Comparison of ENCODE assay signal across 8 cellular contexts in genomic region chr1:16351994-16352841, GRCh38. TPM values are rescaled to one million over a fixed set of nuclear protein-coding genes. Genes with fewer than 3 reads are reported as not detected.
DNase-seq lines count a peak whose midpoint lies in the region; ATAC-seq and TF ChIP-seq lines count a peak whose summit lies in the region.

Gene FBXO42, minus strand, starts transcription at chr1:16352480. Its CDS starts 37,062 bp downstream, at chr1:16315418.

- no peak within 1 kb of the TSS for H3K27ac ChIP-seq in H9 (ENCODE audit: insufficient read length, low read depth, low read length)

- H3K79me2 ChIP-seq in H9 (ENCODE audit: insufficient read depth, low read length), result peaks cover 9% of the 10 kb centered on the region; the same call in 1 of the 2 replicates

- peak; percentile 56; the same call in 2 of the 3 replicates for TF ChIP-seq CTCF in H9 (conservative IDR thresholded peaks at IDR 0.05)
- TF ChIP-seq CTCF in fibroblast of the aortic adventitia (IDR thresholded peaks at IDR 0.05; ENCODE audit: insufficient read depth, low read length), result peak; percentile 34
- no peak for TF ChIP-seq CTCF in nephron progenitor cell (IDR thresholded peaks at IDR 0.05)

- no peak within 1 kb of the TSS for H3T11ph ChIP-seq in H9 (ENCODE audit: low read length)

- no peaks in the 10 kb centered on the region for H3K27me3 ChIP-seq in H9 (ENCODE audit: insufficient read depth, low read length)

- no peaks in the 10 kb centered on the region for H3K36me3 Mint-ChIP-seq in H9 (ENCODE audit: insufficient read depth in 1 of 3, low read depth in 3 of 3)
- peaks cover 7% of the 10 kb centered on the region for H3K36me3 Mint-ChIP-seq in nephron progenitor cell (ENCODE audit: low read depth)

- H3K9me3 Mint-ChIP-seq in H9 (no peaks in the 10 kb centered on the region), nephron progenitor cell (no peaks in the 10 kb centered on the region)
- H3K9me3 Mint-ChIP-seq in stimulated activated naive CD8-positive, alpha-beta T cell treated with anti-CD3 and anti-CD28 coated beads, Interleukin-15, amount 100 ng/mL, for 72 hours, result no peaks in the 10 kb centered on the region

- no peak within 1 kb of the TSS for H3K4ac ChIP-seq in H9 (ENCODE audit: low read depth, low read length)

- TF ChIP-seq POLR2A in Raji (IDR thresholded peaks at IDR 0.05; ENCODE audit: insufficient read depth, low read depth, low read length), result peak; percentile 98

- peaks cover 11% of the 10 kb centered on the region for H3K23me2 ChIP-seq in H9 (ENCODE audit: insufficient read length, low read depth, low read length, poor library complexity, severe bottlenecking)

- H3K4me1 Mint-ChIP-seq in H9, result peaks cover 17 to 19% of the 10 kb centered on the region in 2 experiments
- H3K4me1 Mint-ChIP-seq in nephron progenitor cell, result peaks cover 30% of the 10 kb centered on the region
- peaks cover 27% of the 10 kb centered on the region for H3K4me1 Mint-ChIP-seq in stimulated activated naive CD8-positive, alpha-beta T cell treated with anti-CD3 and anti-CD28 coated beads, Interleukin-15, amount 100 ng/mL, for 72 hours

- peak within 1 kb of the TSS; percentile 2; the same call in 1 of the 2 replicates for H3K14ac ChIP-seq in H9 (ENCODE audit: insufficient read depth, low read length)

- H2BK15ac ChIP-seq in H9 (ENCODE audit: low read depth, low read length), result no peak within 1 kb of the TSS

- no peak within 1 kb of the TSS for H2AFZ ChIP-seq in H9 (ENCODE audit: low read length)

- peaks cover 4% of the 10 kb centered on the region for H3K79me1 ChIP-seq in H9 (ENCODE audit: insufficient read depth, low read depth, low read length, poor library complexity, severe bottlenecking)

- ATAC-seq in stimulated activated naive CD8-positive, alpha-beta T cell treated with anti-CD3 and anti-CD28 coated beads, Interleukin-15, amount 100 ng/mL, for 72 hours, result peak; percentile 96

- H3K4me3 Mint-ChIP-seq in H9, result peak within 1 kb of the TSS; percentile 92 to 94
- H3K4me3 Mint-ChIP-seq in nephron progenitor cell, result peak within 1 kb of the TSS; percentile 90
- peak within 1 kb of the TSS; percentile 93 to 97 for H3K4me3 Mint-ChIP-seq in stimulated activated naive CD8-positive, alpha-beta T cell treated with anti-CD3 and anti-CD28 coated beads, Interleukin-15, amount 100 ng/mL, for 72 hours

- no peak within 1 kb of the TSS for H2BK20ac ChIP-seq in H9 (ENCODE audit: low read depth, low read length, poor library complexity, severe bottlenecking)

- peak within 1 kb of the TSS; percentile 70 to 94 (median 82) for H3K27ac Mint-ChIP-seq in H9
- H3K27ac Mint-ChIP-seq in nephron progenitor cell, result peak within 1 kb of the TSS; percentile 75
- H3K27ac Mint-ChIP-seq in stimulated activated naive CD8-positive, alpha-beta T cell treated with anti-CD3 and anti-CD28 coated beads, Interleukin-15, amount 100 ng/mL, for 72 hours, result peak within 1 kb of the TSS; percentile 96 to 97

- H3K27me3 Mint-ChIP-seq in H9 (ENCODE audit: low read depth) (no peaks in the 10 kb centered on the region), nephron progenitor cell (ENCODE audit: low read depth, poor library complexity) (peaks cover 3% of the 10 kb centered on the region)
- H3K27me3 Mint-ChIP-seq in stimulated activated naive CD8-positive, alpha-beta T cell treated with anti-CD3 and anti-CD28 coated beads, Interleukin-15, amount 100 ng/mL, for 72 hours, result no peaks in the 10 kb centered on the region

- no peak within 1 kb of the TSS for H4K5ac ChIP-seq in H9 (ENCODE audit: insufficient read length, low read depth, low read length)

- no CpG with 5 or more reads among the region's 81 CpGs for WGBS in H9 (ENCODE audit: extremely low coverage, insufficient read length, low lambda C conversion rate)

- H2BK12ac ChIP-seq in H9 (ENCODE audit: insufficient read length, low read depth, low read length), result no peak within 1 kb of the TSS

- no peaks in the 10 kb centered on the region for H3K9me3 ChIP-seq in ES-I3 (ENCODE audit: control insufficient read depth, insufficient read depth, low read length)
- no peaks in the 10 kb centered on the region for H3K9me3 ChIP-seq in H9 (ENCODE audit: control insufficient read depth, low read depth, low read length)

- peak within 1 kb of the TSS; percentile 94 for H3K4me3 ChIP-seq in fibroblast of the aortic adventitia (ENCODE audit: low read depth, low read length)

- no peaks in the 10 kb centered on the region for H3K36me3 ChIP-seq in ES-I3 (ENCODE audit: insufficient read depth, low read length)

- no peak within 1 kb of the TSS for H2BK120ac ChIP-seq in H9 (ENCODE audit: low read depth, low read length, poor library complexity, severe bottlenecking)

- DNase-seq in H9, result peak; percentile 95
- peak; percentile 89 for DNase-seq in M059J (ENCODE audit: low read depth)
- peak; percentile 90 for DNase-seq in activated T-helper 9 cell treated with anti-CD3 and anti-CD28 coated beads, Interleukin-2, amount 50 U/mL, for 16 hours (ENCODE audit: low read depth)
- peak; percentile 90 for DNase-seq in fibroblast of the aortic adventitia (ENCODE audit: low read depth)
- DNase-seq in nephron progenitor cell, result peak; percentile 95
- DNase-seq in stimulated activated naive CD8-positive, alpha-beta T cell treated with anti-CD3 and anti-CD28 coated beads, Interleukin-15, amount 100 ng/mL, for 72 hours, result peak; percentile 93 to 96

- no peak within 1 kb of the TSS for H2AK5ac ChIP-seq in H9 (ENCODE audit: insufficient read length, low read length)

- no peak within 1 kb of the TSS for H3K23ac ChIP-seq in H9 (ENCODE audit: insufficient read length, low read depth, low read length)

- H4K8ac ChIP-seq in H9 (replicated peaks; ENCODE audit: insufficient read length, low read depth, low read length), result no peak within 1 kb of the TSS

- H3K4me1 ChIP-seq in ES-I3 (ENCODE audit: insufficient read depth, low read length) (peaks cover 17% of the 10 kb centered on the region; the same call in 1 of the 2 replicates), H9 (ENCODE audit: insufficient read depth, low read length) (no peaks in the 10 kb centered on the region)

- no peak within 1 kb of the TSS for H3K56ac ChIP-seq in H9 (ENCODE audit: insufficient read length, low read depth, low read length)

- H4K91ac ChIP-seq in H9 (ENCODE audit: insufficient read length, low read depth, low read length), result no peak within 1 kb of the TSS

- H3K9ac ChIP-seq in ES-I3 (ENCODE audit: low read depth, low read length) (peak within 1 kb of the TSS; percentile 83), H9 (ENCODE audit: extremely low read depth, insufficient read length, low read length) (peak within 1 kb of the TSS; percentile 89)

- H3K18ac ChIP-seq in H9 (ENCODE audit: insufficient read length, low read depth, low read length), result peak within 1 kb of the TSS; percentile 90

- H2BK5ac ChIP-seq in H9 (ENCODE audit: insufficient read length, low read length), result no peak within 1 kb of the TSS

- H4K20me1 ChIP-seq in H9 (ENCODE audit: control insufficient read depth, insufficient read depth, insufficient read length), result no peaks in the 10 kb centered on the region

- peak within 1 kb of the TSS; percentile 98 for H3K4me2 ChIP-seq in H9 (ENCODE audit: insufficient read depth, insufficient read length, low read length)

RNA-seq across cellular contexts. Expression of gene FBXO42, which starts in this region (rescaled TPM):
- total RNA-seq in H9 (2021) (17.4 and 19.0 TPM in 2 replicates), fibroblast of the aortic adventitia (ENCODE audit: low replicate concordance) (16.5 and 18.6 TPM in 2 replicates)
- total RNA-seq in M059J (2014; rRNA removed; shearing (Covaris generic)), result 13.8 and 29.2 TPM in 2 replicates
